8 cellular contexts compared by ENCODE assay signal in genomic region chr11:90223248-90223585, GRCh38. TPM values are rescaled to one million over a fixed set of nuclear protein-coding genes. Genes with fewer than 3 reads are reported as not detected.
DNase-seq lines count a peak whose midpoint lies in the region; ATAC-seq and TF ChIP-seq lines count a peak whose summit lies in the region.

No MANE protein-coding gene starts in this region.

- peaks cover 15% of the 10 kb centered on the region for H3K4me1 ChIP-seq in testis

- H3K36me3 ChIP-seq in testis (ENCODE audit: low read depth, missing control alignments), result no peaks in the 10 kb centered on the region

- 0 to 1% methylated on average over 11 to 12 of the region's 12 CpGs for WGBS in testis, 2 donors

- H3K9me3 ChIP-seq in testis, result no peaks in the 10 kb centered on the region

- intact Hi-C loops in left colon (cut with DNase I, micrococcal nuclease), result no loop called here
- intact Hi-C loops in testis (cut with DNase I; ENCODE audit: low total_unique reads), result no loop called here

- no peaks in the 10 kb centered on the region for H3K27me3 ChIP-seq in testis

- peak overlapping the region; percentile 86 for H3K4me3 ChIP-seq in testis

- H3K27ac ChIP-seq in angular gyrus (ENCODE audit: low read depth, low read length) (peak overlapping the region; percentile 99), testis (peak overlapping the region; percentile 96 to 97)

- DNase-seq in left colon (no peak), testis (no peak), glomerular visceral epithelial cell (ENCODE audit: extremely low spot score) (no peak), NCI-H774 (lab: John Stamatoyannopoulos, UW) (no peak)

- TF ChIP-seq POLR2A in GM18951 (IDR thresholded peaks at IDR 0.05; ENCODE audit: extremely low read depth, insufficient read depth, insufficient read length) (peak; percentile 54), testis (IDR thresholded peaks at IDR 0.05) (no peak)

- TF ChIP-seq CTCF in testis (IDR thresholded peaks at IDR 0.05), result no peak

- in situ Hi-C loops in GM18951 (cut with MboI; ENCODE audit: low sequenced_read_pairs, unreplicated experiment), result no loop called here

- peak; percentile 50 for ATAC-seq in HG03045 (IDR thresholded peaks at IDR 0.05; ENCODE audit: unreplicated experiment)
- peak; percentile 66 for ATAC-seq in left colon
- ATAC-seq in HG03342 (IDR thresholded peaks at IDR 0.05; ENCODE audit: unreplicated experiment), result no peak

RNA-seq across cellular contexts. Expression of gene CHORDC1, which starts 0.4 kb away (rescaled TPM):
- total RNA-seq in left colon (10 to 100 TPM; 17.3 to 18.4 TPM), testis (10 to 100 TPM; 46.8 to 65.6 TPM)
- polyA plus RNA-seq in testis (ENCODE audit: insufficient read depth, low read depth, low replicate concordance), result 20.9 TPM
